In the genomic region with DNA sequence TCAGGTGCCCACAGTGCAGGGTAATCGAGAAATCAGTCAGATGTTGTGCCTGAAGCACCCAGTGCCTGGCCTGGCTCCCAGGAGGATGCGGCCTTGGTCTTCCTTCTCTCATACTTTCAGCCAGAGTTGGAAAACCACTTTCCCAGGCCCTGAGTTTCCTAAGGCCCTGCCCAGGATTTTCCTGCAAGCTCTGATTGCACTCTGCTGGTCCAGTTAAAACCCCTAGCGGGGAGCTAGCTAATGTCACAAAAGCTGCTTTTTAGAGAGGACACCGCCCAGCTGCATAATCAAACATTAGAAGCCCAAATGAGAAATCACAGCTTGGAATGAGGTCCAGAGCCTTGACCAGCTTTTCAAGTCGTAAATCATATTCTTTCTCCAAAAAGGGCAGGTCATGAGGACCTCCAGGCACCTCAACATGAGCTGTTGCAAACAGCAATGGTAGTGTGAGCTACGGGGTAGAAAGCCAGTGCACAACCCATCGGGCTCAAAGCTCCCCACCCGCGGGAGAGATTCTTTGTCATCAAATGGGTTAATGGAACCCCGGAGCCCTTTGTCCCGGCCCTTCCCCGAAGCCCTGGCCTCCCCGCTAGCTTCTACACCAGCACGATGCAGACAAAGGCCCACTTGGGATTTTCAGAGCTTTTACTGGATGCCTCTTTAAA, we compare ENCODE assay signal across 25 cellular contexts.
DNase-seq lines count a peak whose midpoint lies in the region; ATAC-seq and TF ChIP-seq lines count a peak whose summit lies in the region.
"Had no signal": no experiment of that assay in that cellular context is flagged by ENCODE, and none has a peak within 500 bp of the region (broad histone marks: within the 10 kb centered on the region; RNA-seq: fewer than 3 reads in every experiment).

No MANE protein-coding gene starts in this region.

- no peaks in the 10 kb centered on the region for H3K4me1 ChIP-seq in right cardiac atrium (ENCODE audit: control insufficient read depth, insufficient read depth, low read length)
- peaks cover 50% of the 10 kb centered on the region for H3K4me1 ChIP-seq in osteoblast (ENCODE audit: insufficient read depth, low read length)
- H3K4me1 ChIP-seq in uterus: peaks cover 8 to 15% of the 10 kb centered on the region in 2 donors
- H3K4me1 ChIP-seq in MM.1S (ENCODE audit: low read length): no peaks in the 10 kb centered on the region
- H3K4me1 ChIP-seq: A549 had no signal

- no peaks in the 10 kb centered on the region for H3K27me3 ChIP-seq in right cardiac atrium (ENCODE audit: control insufficient read depth, insufficient read depth)
- no peaks in the 10 kb centered on the region for H3K27me3 ChIP-seq in osteoblast (ENCODE audit: insufficient read depth, low read length)
- no peaks in the 10 kb centered on the region for H3K27me3 ChIP-seq in uterus
- H3K27me3 ChIP-seq in MM.1S (replicated peaks; ENCODE audit: insufficient read depth, low read length): no peaks in the 10 kb centered on the region
- H3K27me3 ChIP-seq: dorsolateral prefrontal cortex had no signal

- H3K27ac ChIP-seq in right cardiac atrium (ENCODE audit: low read length): no peak overlapping the region
- peak overlapping the region; percentile 98 for H3K27ac ChIP-seq in osteoblast (ENCODE audit: low read depth, low read length)
- peak overlapping the region; percentile 79 to 86 for H3K27ac ChIP-seq in uterus
- no peak overlapping the region for H3K27ac ChIP-seq in MM.1S (ENCODE audit: low read length)
- H3K27ac ChIP-seq: A549, stomach had no signal

- H3F3A ChIP-seq in MM.1S (ENCODE audit: insufficient read depth, low read length): no peaks in the 10 kb centered on the region

- H3K79me2 ChIP-seq in osteoblast (ENCODE audit: insufficient read depth, low read length): no peaks in the 10 kb centered on the region
- H3K79me2 ChIP-seq in MM.1S (ENCODE audit: low read length): no peaks in the 10 kb centered on the region

- H3K36me3 ChIP-seq in osteoblast (ENCODE audit: insufficient read depth, low read length) (no peaks in the 10 kb centered on the region), uterus (no peaks in the 10 kb centered on the region), MM.1S (replicated peaks; ENCODE audit: insufficient read depth, low read length) (no peaks in the 10 kb centered on the region)
- H3K36me3 ChIP-seq: gastroesophageal sphincter, stomach had no signal

- no peak overlapping the region for H3K9ac ChIP-seq in MM.1S (ENCODE audit: low read length)

- H2AFZ ChIP-seq in osteoblast (ENCODE audit: low read length): peak overlapping the region; percentile 11
- H2AFZ ChIP-seq in MM.1S (ENCODE audit: low read length): no peak overlapping the region

- intact Hi-C loops in left cardiac atrium (cut with DNase I) (no loop called here), right cardiac atrium (cut with DNase I) (loop anchor here in 1 of 4 donors (10.0 kb wide), 1 partner anchor 145 kb away; no protein-coding TSS in a partner anchor), uterus (cut with DNase I; ENCODE audit: low total_unique reads) (no loop called here)

- H3K9me2 ChIP-seq in MM.1S (replicated peaks; ENCODE audit: insufficient read depth, low read length): no peaks in the 10 kb centered on the region

- TF ChIP-seq POLR2A in uterus (IDR thresholded peaks at IDR 0.05): no peak

- H4K20me1 ChIP-seq in osteoblast (ENCODE audit: insufficient read depth, low read length) (no peaks in the 10 kb centered on the region), MM.1S (ENCODE audit: insufficient read depth, low read length) (no peaks in the 10 kb centered on the region)

- H3K4me2 ChIP-seq in osteoblast (ENCODE audit: insufficient read depth, low read length) (peak overlapping the region; percentile 70), MM.1S (ENCODE audit: low read depth, low read length) (no peak overlapping the region)
- H3K4me2 ChIP-seq: A549 had no signal

- DNase-seq in left cardiac atrium: no peak
- no peak for DNase-seq in right cardiac atrium
- peak; percentile 83 for DNase-seq in fibroblast of mammary gland (ENCODE audit: low read depth)
- DNase-seq in osteoblast (ENCODE audit: insufficient read length, low spot score, missing footprints): no peak
- peak; percentile 49 to 50 for DNase-seq in uterus
- no peak for DNase-seq in MV-4-11 (lab: John Stamatoyannopoulos, UW)
- DNase-seq in NCI-H2081 (lab: John Stamatoyannopoulos, UW): no peak
- no peak for DNase-seq in MM.1S
- DNase-seq: activated CD4-positive, alpha-beta memory T cell treated with anti-CD3 and anti-CD28 coated beads for 36 hours; activated CD4-positive, CD25-positive, alpha-beta regulatory T cell; activated effector memory CD4-positive, alpha-beta T cell treated with Interleukin-2 at 50 U/mL for 16 hours; activated naive CD8-positive, alpha-beta T cell treated with anti-CD3 and anti-CD28 coated beads, Interleukin-2, amount 50 U/mL, for 24 hours; C1 segment of cervical spinal cord; Calu3; dorsolateral prefrontal cortex; kidney; NCI-H1048; OCI-M1; posterior cingulate gyrus; stimulated activated CD4-positive, alpha-beta T cell treated with anti-CD3 and anti-CD28 coated beads, Interleukin-12 subunit alpha, Interleukin-12 subunit beta, amount 100 ng/mL, for 4 hours; stomach; SW 1271; trophoblast cell had no signal

- WGBS in right cardiac atrium: 57% methylated on average over 14 of the region's 14 CpGs

- ATAC-seq in left cardiac atrium (peak; percentile 15 to 34), right cardiac atrium (no peak)
- ATAC-seq: A549, gastroesophageal sphincter had no signal

- H3K9me3 ChIP-seq in right cardiac atrium (ENCODE audit: control insufficient read depth, low read length) (no peaks in the 10 kb centered on the region), osteoblast (ENCODE audit: low read depth, low read length) (no peaks in the 10 kb centered on the region), uterus (no peaks in the 10 kb centered on the region), MM.1S (replicated peaks; ENCODE audit: insufficient read depth, low read length) (no peaks in the 10 kb centered on the region)
- H3K9me3 ChIP-seq: A549, gastroesophageal sphincter had no signal

- no peak overlapping the region for H3K4me3 ChIP-seq in right cardiac atrium (ENCODE audit: low read length)
- H3K4me3 ChIP-seq in fibroblast of mammary gland (ENCODE audit: control insufficient read depth, low read depth, low read length): no peak overlapping the region
- H3K4me3 ChIP-seq in osteoblast (ENCODE audit: insufficient read depth, low read length): no peak overlapping the region
- H3K4me3 ChIP-seq in uterus: no peak overlapping the region
- H3K4me3 ChIP-seq in MM.1S (ENCODE audit: low read length): no peak overlapping the region
- H3K4me3 ChIP-seq: A549, dorsolateral prefrontal cortex, gastroesophageal sphincter, stomach had no signal

- peak; percentile 20 for TF ChIP-seq CTCF in fibroblast of mammary gland (conservative IDR thresholded peaks at IDR 0.05; ENCODE audit: control insufficient read depth, insufficient read depth, low read depth, low read length)
- peak; percentile 14 for TF ChIP-seq CTCF in osteoblast (IDR thresholded peaks at IDR 0.05; ENCODE audit: extremely low read depth, low read depth, low read length)
- TF ChIP-seq CTCF in uterus (IDR thresholded peaks at IDR 0.05): peak in 2 of 4 experiments; percentile 3 to 10
- TF ChIP-seq CTCF in MM.1S (IDR thresholded peaks at IDR 0.05; ENCODE audit: low read length): no peak

Comparison
In these comparisons a context has a peak if more than half of its experiments do, and no peak if none do; other contexts are left out.
1. ATAC-seq: peak in left cardiac atrium (2 of 2); none in right cardiac atrium (0 of 2).
2. DNase-seq: peak in fibroblast of mammary gland (single experiment) and uterus (2 of 2); none in left cardiac atrium (single experiment), right cardiac atrium (0 of 3), osteoblast (single experiment), MV-4-11 (single experiment), NCI-H2081 (0 of 2) and MM.1S (single experiment).
3. H3K27ac ChIP-seq: peak in osteoblast (single experiment) and uterus (2 of 2); none in right cardiac atrium (single experiment) and MM.1S (single experiment).